In the genomic region with DNA sequence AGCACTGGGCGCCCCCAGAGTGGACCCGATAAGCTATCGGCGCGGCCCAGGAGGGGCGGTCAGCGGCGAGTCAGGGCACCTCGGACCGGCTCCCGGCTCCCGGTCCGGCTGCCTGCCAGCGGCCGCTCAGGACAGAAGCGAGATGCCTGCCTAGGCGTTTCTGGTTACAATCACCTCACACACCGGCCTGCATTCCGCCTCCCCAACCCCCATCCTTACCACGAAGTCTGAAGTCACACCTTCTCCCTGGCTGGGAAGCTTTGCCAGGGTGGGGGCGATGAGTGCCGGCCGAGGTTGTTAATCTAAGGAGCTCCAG, we compare ENCODE assay signal across 2 cellular contexts.
A peak's percentile ranks its signal among the peaks of the same experiment; 100 is the strongest.
TF ChIP-seq lines count a peak whose summit lies in the region.

No MANE protein-coding gene starts in this region.

TF ChIP-seq in GM23338, 12 proteins besides CTCF, POLR2A, EP300 and RAD21 (continued from another document):
- TF ChIP-seq, protein P1, sequence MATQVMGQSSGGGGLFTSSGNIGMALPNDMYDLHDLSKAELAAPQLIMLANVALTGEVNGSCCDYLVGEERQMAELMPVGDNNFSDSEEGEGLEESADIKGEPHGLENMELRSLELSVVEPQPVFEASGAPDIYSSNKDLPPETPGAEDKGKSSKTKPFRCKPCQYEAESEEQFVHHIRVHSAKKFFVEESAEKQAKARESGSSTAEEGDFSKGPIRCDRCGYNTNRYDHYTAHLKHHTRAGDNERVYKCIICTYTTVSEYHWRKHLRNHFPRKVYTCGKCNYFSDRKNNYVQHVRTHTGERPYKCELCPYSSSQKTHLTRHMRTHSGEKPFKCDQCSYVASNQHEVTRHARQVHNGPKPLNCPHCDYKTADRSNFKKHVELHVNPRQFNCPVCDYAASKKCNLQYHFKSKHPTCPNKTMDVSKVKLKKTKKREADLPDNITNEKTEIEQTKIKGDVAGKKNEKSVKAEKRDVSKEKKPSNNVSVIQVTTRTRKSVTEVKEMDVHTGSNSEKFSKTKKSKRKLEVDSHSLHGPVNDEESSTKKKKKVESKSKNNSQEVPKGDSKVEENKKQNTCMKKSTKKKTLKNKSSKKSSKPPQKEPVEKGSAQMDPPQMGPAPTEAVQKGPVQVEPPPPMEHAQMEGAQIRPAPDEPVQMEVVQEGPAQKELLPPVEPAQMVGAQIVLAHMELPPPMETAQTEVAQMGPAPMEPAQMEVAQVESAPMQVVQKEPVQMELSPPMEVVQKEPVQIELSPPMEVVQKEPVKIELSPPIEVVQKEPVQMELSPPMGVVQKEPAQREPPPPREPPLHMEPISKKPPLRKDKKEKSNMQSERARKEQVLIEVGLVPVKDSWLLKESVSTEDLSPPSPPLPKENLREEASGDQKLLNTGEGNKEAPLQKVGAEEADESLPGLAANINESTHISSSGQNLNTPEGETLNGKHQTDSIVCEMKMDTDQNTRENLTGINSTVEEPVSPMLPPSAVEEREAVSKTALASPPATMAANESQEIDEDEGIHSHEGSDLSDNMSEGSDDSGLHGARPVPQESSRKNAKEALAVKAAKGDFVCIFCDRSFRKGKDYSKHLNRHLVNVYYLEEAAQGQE (IDR thresholded peaks at IDR 0.05; ENCODE audit: unreplicated experiment): no peak
- TF ChIP-seq JUNB (IDR thresholded peaks at IDR 0.05; ENCODE audit: unreplicated experiment) (no peak), STAT1 (IDR thresholded peaks at IDR 0.05; ENCODE audit: unreplicated experiment) (no peak), ZNF114 (CRISPR knock-in tag; IDR thresholded peaks at IDR 0.05) (no peak), NANOG (IDR thresholded peaks at IDR 0.05; ENCODE audit: borderline replicate concordance) (no peak), POLR2AphosphoS5 (IDR thresholded peaks at IDR 0.05; ENCODE audit: low read depth) (no peak), EZH2phosphoT487 (IDR thresholded peaks at IDR 0.05; ENCODE audit: unreplicated experiment) (peak; percentile 88), ZNF331 (CRISPR knock-in tag; IDR thresholded peaks at IDR 0.05; ENCODE audit: low read depth) (no peak)
- TF ChIP-seq, protein P2, sequence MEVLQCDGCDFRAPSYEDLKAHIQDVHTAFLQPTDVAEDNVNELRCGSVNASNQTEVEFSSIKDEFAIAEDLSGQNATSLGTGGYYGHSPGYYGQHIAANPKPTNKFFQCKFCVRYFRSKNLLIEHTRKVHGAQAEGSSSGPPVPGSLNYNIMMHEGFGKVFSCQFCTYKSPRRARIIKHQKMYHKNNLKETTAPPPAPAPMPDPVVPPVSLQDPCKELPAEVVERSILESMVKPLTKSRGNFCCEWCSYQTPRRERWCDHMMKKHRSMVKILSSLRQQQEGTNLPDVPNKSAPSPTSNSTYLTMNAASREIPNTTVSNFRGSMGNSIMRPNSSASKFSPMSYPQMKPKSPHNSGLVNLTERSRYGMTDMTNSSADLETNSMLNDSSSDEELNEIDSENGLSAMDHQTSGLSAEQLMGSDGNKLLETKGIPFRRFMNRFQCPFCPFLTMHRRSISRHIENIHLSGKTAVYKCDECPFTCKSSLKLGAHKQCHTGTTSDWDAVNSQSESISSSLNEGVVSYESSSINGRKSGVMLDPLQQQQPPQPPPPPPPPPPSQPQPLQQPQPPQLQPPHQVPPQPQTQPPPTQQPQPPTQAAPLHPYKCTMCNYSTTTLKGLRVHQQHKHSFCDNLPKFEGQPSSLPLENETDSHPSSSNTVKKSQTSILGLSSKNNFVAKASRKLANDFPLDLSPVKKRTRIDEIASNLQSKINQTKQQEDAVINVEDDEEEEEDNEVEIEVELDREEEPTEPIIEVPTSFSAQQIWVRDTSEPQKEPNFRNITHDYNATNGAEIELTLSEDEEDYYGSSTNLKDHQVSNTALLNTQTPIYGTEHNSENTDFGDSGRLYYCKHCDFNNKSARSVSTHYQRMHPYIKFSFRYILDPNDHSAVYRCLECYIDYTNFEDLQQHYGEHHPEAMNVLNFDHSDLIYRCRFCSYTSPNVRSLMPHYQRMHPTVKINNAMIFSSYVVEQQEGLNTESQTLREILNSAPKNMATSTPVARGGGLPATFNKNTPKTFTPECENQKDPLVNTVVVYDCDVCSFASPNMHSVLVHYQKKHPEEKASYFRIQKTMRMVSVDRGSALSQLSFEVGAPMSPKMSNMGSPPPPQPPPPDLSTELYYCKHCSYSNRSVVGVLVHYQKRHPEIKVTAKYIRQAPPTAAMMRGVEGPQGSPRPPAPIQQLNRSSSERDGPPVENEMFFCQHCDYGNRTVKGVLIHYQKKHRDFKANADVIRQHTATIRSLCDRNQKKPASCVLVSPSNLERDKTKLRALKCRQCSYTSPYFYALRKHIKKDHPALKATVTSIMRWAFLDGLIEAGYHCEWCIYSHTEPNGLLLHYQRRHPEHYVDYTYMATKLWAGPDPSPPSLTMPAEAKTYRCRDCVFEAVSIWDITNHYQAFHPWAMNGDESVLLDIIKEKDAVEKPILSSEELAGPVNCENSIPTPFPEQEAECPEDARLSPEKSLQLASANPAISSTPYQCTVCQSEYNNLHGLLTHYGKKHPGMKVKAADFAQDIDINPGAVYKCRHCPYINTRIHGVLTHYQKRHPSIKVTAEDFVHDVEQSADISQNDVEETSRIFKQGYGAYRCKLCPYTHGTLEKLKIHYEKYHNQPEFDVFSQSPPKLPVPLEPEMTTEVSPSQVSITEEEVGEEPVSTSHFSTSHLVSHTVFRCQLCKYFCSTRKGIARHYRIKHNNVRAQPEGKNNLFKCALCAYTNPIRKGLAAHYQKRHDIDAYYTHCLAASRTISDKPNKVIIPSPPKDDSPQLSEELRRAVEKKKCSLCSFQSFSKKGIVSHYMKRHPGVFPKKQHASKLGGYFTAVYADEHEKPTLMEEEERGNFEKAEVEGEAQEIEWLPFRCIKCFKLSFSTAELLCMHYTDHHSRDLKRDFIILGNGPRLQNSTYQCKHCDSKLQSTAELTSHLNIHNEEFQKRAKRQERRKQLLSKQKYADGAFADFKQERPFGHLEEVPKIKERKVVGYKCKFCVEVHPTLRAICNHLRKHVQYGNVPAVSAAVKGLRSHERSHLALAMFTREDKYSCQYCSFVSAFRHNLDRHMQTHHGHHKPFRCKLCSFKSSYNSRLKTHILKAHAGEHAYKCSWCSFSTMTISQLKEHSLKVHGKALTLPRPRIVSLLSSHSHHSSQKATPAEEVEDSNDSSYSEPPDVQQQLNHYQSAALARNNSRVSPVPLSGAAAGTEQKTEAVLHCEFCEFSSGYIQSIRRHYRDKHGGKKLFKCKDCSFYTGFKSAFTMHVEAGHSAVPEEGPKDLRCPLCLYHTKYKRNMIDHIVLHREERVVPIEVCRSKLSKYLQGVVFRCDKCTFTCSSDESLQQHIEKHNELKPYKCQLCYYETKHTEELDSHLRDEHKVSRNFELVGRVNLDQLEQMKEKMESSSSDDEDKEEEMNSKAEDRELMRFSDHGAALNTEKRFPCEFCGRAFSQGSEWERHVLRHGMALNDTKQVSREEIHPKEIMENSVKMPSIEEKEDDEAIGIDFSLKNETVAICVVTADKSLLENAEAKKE (CRISPR knock-in tag; IDR thresholded peaks at IDR 0.05): no peak
- TF ChIP-seq, protein P3, sequence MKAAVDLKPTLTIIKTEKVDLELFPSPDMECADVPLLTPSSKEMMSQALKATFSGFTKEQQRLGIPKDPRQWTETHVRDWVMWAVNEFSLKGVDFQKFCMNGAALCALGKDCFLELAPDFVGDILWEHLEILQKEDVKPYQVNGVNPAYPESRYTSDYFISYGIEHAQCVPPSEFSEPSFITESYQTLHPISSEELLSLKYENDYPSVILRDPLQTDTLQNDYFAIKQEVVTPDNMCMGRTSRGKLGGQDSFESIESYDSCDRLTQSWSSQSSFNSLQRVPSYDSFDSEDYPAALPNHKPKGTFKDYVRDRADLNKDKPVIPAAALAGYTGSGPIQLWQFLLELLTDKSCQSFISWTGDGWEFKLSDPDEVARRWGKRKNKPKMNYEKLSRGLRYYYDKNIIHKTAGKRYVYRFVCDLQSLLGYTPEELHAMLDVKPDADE (IDR thresholded peaks at IDR 0.05): no peak
TF ChIP-seq in GM23338: peak in this region for 2.

TF ChIP-seq in H1, 55 proteins besides CTCF, POLR2A, EP300 and RAD21 (continued from another document and continues in another):
- TF ChIP-seq GTF2F1 (IDR thresholded peaks at IDR 0.05; ENCODE audit: borderline replicate concordance, low read depth, low read length): no peak
- no peak for TF ChIP-seq NRF1 (IDR thresholded peaks at IDR 0.05; ENCODE audit: low read depth, low read length)
- no peak for TF ChIP-seq CTBP2 (IDR thresholded peaks at IDR 0.05; ENCODE audit: borderline replicate concordance, insufficient read depth, insufficient read length, low read length)
- peak; percentile 51; the same call in 1 of the 2 replicates for TF ChIP-seq TEAD4 (IDR thresholded peaks at IDR 0.05; ENCODE audit: low read depth, low read length)
- TF ChIP-seq RBBP5 (IDR thresholded peaks at IDR 0.05; ENCODE audit: borderline replicate concordance, low read depth, low read length): no peak
- no peak for TF ChIP-seq CHD1 (IDR thresholded peaks at IDR 0.05; ENCODE audit: low read depth, low read length)
- no peak for TF ChIP-seq SIRT6 (IDR thresholded peaks at IDR 0.05; ENCODE audit: low read length)
- TF ChIP-seq CEBPB (IDR thresholded peaks at IDR 0.05; ENCODE audit: low read depth, low read length): no peak
- TF ChIP-seq POU5F1 (IDR thresholded peaks at IDR 0.05; ENCODE audit: low read depth, low read length): no peak
- no peak for TF ChIP-seq SRF (IDR thresholded peaks at IDR 0.05; ENCODE audit: low read depth, low read length)
- peak; percentile 69 for TF ChIP-seq SUZ12 (IDR thresholded peaks at IDR 0.05; ENCODE audit: low read length)
- no peak for TF ChIP-seq RFX5 (IDR thresholded peaks at IDR 0.05; ENCODE audit: borderline replicate concordance, low read depth, low read length)
- no peak for TF ChIP-seq HDAC6 (IDR thresholded peaks at IDR 0.05; ENCODE audit: low read depth, low read length)
- TF ChIP-seq SP1 (IDR thresholded peaks at IDR 0.05; ENCODE audit: low read depth, low read length): no peak
- TF ChIP-seq, protein P4, sequence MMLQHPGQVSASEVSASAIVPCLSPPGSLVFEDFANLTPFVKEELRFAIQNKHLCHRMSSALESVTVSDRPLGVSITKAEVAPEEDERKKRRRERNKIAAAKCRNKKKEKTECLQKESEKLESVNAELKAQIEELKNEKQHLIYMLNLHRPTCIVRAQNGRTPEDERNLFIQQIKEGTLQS (IDR thresholded peaks at IDR 0.05; ENCODE audit: insufficient read depth, low read depth, low read length): no peak
- no peak for TF ChIP-seq KDM1A (IDR thresholded peaks at IDR 0.05; ENCODE audit: borderline replicate concordance, low read length)
- TF ChIP-seq ZNF274 (IDR thresholded peaks at IDR 0.05; ENCODE audit: borderline replicate concordance, extremely low read depth, low read length): no peak
- no peak for TF ChIP-seq POLR2AphosphoS5 (IDR thresholded peaks at IDR 0.05; ENCODE audit: low read depth, low read length)
- TF ChIP-seq TCF12 (IDR thresholded peaks at IDR 0.05; ENCODE audit: low read depth, low read length): no peak
- no peak for TF ChIP-seq RNF2 (IDR thresholded peaks at IDR 0.05; ENCODE audit: borderline replicate concordance, low read depth, low read length, missing control alignments, poor library complexity, severe bottlenecking)
- TF ChIP-seq TAF7 (optimal IDR thresholded peaks at IDR 0.05; ENCODE audit: borderline replicate concordance, low read depth, low read length): no peak
- TF ChIP-seq, protein P5, sequence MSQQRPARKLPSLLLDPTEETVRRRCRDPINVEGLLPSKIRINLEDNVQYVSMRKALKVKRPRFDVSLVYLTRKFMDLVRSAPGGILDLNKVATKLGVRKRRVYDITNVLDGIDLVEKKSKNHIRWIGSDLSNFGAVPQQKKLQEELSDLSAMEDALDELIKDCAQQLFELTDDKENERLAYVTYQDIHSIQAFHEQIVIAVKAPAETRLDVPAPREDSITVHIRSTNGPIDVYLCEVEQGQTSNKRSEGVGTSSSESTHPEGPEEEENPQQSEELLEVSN (IDR thresholded peaks at IDR 0.05): peak; percentile 65
- TF ChIP-seq EGR1 (IDR thresholded peaks at IDR 0.05; ENCODE audit: borderline replicate concordance, low read depth, low read length): no peak
- TF ChIP-seq CHD2 (IDR thresholded peaks at IDR 0.05; ENCODE audit: low read length): no peak
- TF ChIP-seq CBX5 (IDR thresholded peaks at IDR 0.05; ENCODE audit: low read depth, low read length): no peak
- TF ChIP-seq TBP (IDR thresholded peaks at IDR 0.05; ENCODE audit: low read depth, low read length): no peak
